In the genomic region with DNA sequence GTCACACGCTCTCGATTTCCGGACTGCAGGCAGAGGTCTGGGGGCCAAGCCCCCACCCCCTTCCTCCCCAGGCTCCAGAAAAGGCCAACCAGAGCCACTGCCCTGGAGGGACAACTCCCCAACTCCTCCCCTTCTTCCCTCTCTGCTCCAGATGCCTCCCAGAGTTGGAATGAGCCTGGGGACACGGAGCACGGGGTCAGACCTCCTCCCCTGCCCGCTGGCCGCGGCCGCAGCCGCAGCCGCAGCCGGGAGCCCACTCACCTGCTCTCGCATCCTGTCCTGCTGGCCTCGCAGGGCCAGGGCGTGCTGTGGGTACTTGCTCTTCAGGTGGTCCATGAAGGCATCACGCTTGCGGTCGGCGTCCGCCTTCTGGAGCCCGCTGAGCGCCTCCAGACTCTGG, we compare ENCODE assay signal across 17 cellular contexts. TPM values are rescaled to one million over a fixed set of nuclear protein-coding genes. Genes with fewer than 3 reads are reported as not detected.
A peak's percentile ranks its signal among the peaks of the same experiment; 100 is the strongest.
DNase-seq lines count a peak whose midpoint lies in the region; ATAC-seq, FAIRE-seq and TF ChIP-seq lines count a peak whose summit lies in the region.
"Had no signal": no experiment of that assay in that cellular context is flagged by ENCODE, and none has a peak within 500 bp of the region (broad histone marks: within the 10 kb centered on the region; RNA-seq: fewer than 3 reads in every experiment).

No MANE protein-coding gene starts in this region.

- in situ Hi-C loops in mammary epithelial cell (cut with MboI; ENCODE audit: low sequenced_read_pairs in 2 of 2): no loop called here

- no peak overlapping the region for H2BK20ac ChIP-seq in H1 (ENCODE audit: low read length)

- no peak for ATAC-seq in thoracic aorta (ENCODE audit: insufficient number of reproducible peaks, low FRiP score, low read depth)
- ATAC-seq: Panc1, psoas muscle had no signal

- WGBS in mammary epithelial cell (ENCODE audit: low coverage, missing lambda C conversion rate): 39% methylated on average over 9 of the region's 22 CpGs
- WGBS in H1 (ENCODE audit: extremely low coverage in 1 of 2, insufficient coverage in 1 of 2, insufficient read length in 1 of 2, insufficient replicate concordance in 2 of 2, low coverage in 1 of 2, low lambda C conversion rate in 2 of 2, missing lambda C conversion rate in 1 of 2), 2 experiments: 4% methylated on average over 17 of the region's 22 CpGs; no CpG with 5 or more reads in 1 of the 2 experiments
- WGBS in mesenchymal stem cell: 2% methylated on average over 18 of the region's 22 CpGs
- WGBS in adrenal gland, 4 donors: 15 to 27% (median 21%) methylated on average over 3 to 22 of the region's 22 CpGs

- no peak overlapping the region for H4K5ac ChIP-seq in H1 (ENCODE audit: insufficient read length, low read depth, low read length)

- H3K14ac ChIP-seq in H1 (ENCODE audit: insufficient read length) (no peak overlapping the region), mesenchymal stem cell (ENCODE audit: low read length in 2 of 2) (no peak overlapping the region)

- H4K91ac ChIP-seq in H1 (replicated peaks; ENCODE audit: insufficient read length, low read length) (no peak overlapping the region), mesenchymal stem cell (ENCODE audit: low read length) (no peak overlapping the region)

- H2BK15ac ChIP-seq in H1 (ENCODE audit: low read length) (no peak overlapping the region; the same call in 1 of the 2 replicates), mesenchymal stem cell (ENCODE audit: low read depth, poor library complexity, severe bottlenecking) (no peak overlapping the region)

- H2BK5ac ChIP-seq in H1 (ENCODE audit: low read depth, low read length): no peak overlapping the region
- H2BK5ac ChIP-seq in mesenchymal stem cell (ENCODE audit: low read depth, low read length, poor library complexity, severe bottlenecking): no peak overlapping the region

- H2AFZ ChIP-seq in mammary epithelial cell (ENCODE audit: low read depth, low read length): no peak overlapping the region
- H2AFZ ChIP-seq in H1 (ENCODE audit: low read length): no peak overlapping the region
- no peak overlapping the region for H2AFZ ChIP-seq in mesenchymal stem cell (ENCODE audit: low read depth, low read length)

- no peak overlapping the region for H3K9ac ChIP-seq in mammary epithelial cell (ENCODE audit: insufficient read depth, low read length)
- H3K9ac ChIP-seq in H1 (replicated peaks in 1 of 4; ENCODE audit: extremely low read depth in 1 of 4, low read depth in 3 of 4, low read length in 3 of 4): no peak overlapping the region
- no peak overlapping the region for H3K9ac ChIP-seq in mesenchymal stem cell (ENCODE audit: low read length)

- H3K27ac ChIP-seq in breast epithelium (no peak overlapping the region), mammary epithelial cell (ENCODE audit: insufficient read depth, low read depth, low read length) (no peak overlapping the region), H1 (ENCODE audit: low read depth, low read length) (no peak overlapping the region), mesenchymal stem cell (ENCODE audit: low read length, poor library complexity, severe bottlenecking) (no peak overlapping the region), thoracic aorta (no peak overlapping the region), adrenal gland (no peak overlapping the region)
- H3K27ac ChIP-seq: psoas muscle had no signal

- H4K20me1 ChIP-seq in mammary epithelial cell (ENCODE audit: insufficient read depth, low read length) (no peaks in the 10 kb centered on the region), H1 (replicated peaks in 1 of 2; ENCODE audit: control insufficient read depth in 1 of 2, insufficient read depth in 2 of 2, low read length in 2 of 2) (peaks cover 9 to 22% of the 10 kb centered on the region in 2 experiments)

- FAIRE-seq in H1 (lab: Jason Lieb, UNC): no peak

- no peaks in the 10 kb centered on the region for H3K79me1 ChIP-seq in H1 (ENCODE audit: low read depth, low read length)
- H3K79me1 ChIP-seq in mesenchymal stem cell (replicated peaks; ENCODE audit: low read length, poor library complexity, severe bottlenecking): no peaks in the 10 kb centered on the region

- no peak overlapping the region for H2AK5ac ChIP-seq in H1 (ENCODE audit: low read depth, low read length)
- no peak overlapping the region for H2AK5ac ChIP-seq in mesenchymal stem cell (ENCODE audit: low read length, severe bottlenecking)

- H3K18ac ChIP-seq in H1 (ENCODE audit: extremely low read depth, low read length) (peak overlapping the region; percentile 93), mesenchymal stem cell (ENCODE audit: low read depth in 1 of 2, low read length in 2 of 2) (no peak overlapping the region)

- H3K9me3 ChIP-seq in breast epithelium (no peaks in the 10 kb centered on the region), mammary epithelial cell (replicated peaks; ENCODE audit: insufficient read depth, low read length) (no peaks in the 10 kb centered on the region), H1 (ENCODE audit: insufficient read depth in 2 of 2, low read depth in 1 of 2, low read length in 1 of 2) (no peaks in the 10 kb centered on the region), mesenchymal stem cell (ENCODE audit: control insufficient read depth, low read length) (no peaks in the 10 kb centered on the region), thoracic aorta (no peaks in the 10 kb centered on the region), adrenal gland (replicated peaks in 1 of 3) (no peaks in the 10 kb centered on the region)
- H3K9me3 ChIP-seq: psoas muscle had no signal

- H2BK12ac ChIP-seq in H1 (ENCODE audit: low read depth, low read length): no peak overlapping the region; the same call in 1 of the 2 replicates
- no peak overlapping the region for H2BK12ac ChIP-seq in mesenchymal stem cell (ENCODE audit: low read length in 2 of 2)

- intact Hi-C loops in breast epithelium (cut with DNase I; ENCODE audit: low total_unique reads) (no loop called here), mammary epithelial cell (cut with micrococcal nuclease) (no loop called here), adrenal gland (cut with DNase I) (loop anchor here in 1 of 2 donors (10.0 kb wide), 1 partner anchor 87 kb away; no protein-coding TSS in a partner anchor)

- no peaks in the 10 kb centered on the region for H3K79me2 ChIP-seq in mammary epithelial cell (ENCODE audit: insufficient read depth, low read length)
- no peaks in the 10 kb centered on the region for H3K79me2 ChIP-seq in H1 (ENCODE audit: control insufficient read depth in 1 of 2, insufficient read depth in 2 of 2, low read length in 2 of 2)

- dilution Hi-C loops in mammary epithelial cell (cut with HindIII; ENCODE audit: low sequenced_read_pairs): no loop called here

- H3K23ac ChIP-seq in H1 (ENCODE audit: insufficient read length): no peak overlapping the region
- no peak overlapping the region for H3K23ac ChIP-seq in mesenchymal stem cell (ENCODE audit: low read length in 2 of 2)

- H3K4me1 ChIP-seq in breast epithelium: peaks cover 4 to 10% of the 10 kb centered on the region in 2 donors
- peaks cover 38% of the 10 kb centered on the region for H3K4me1 ChIP-seq in mammary epithelial cell (ENCODE audit: insufficient read depth, low read length)
- peaks cover 7 to 27% (median 13%) of the 10 kb centered on the region in 4 experiments for H3K4me1 ChIP-seq in H1 (replicated peaks in 1 of 4; ENCODE audit: control insufficient read depth in 3 of 4, insufficient read depth in 4 of 4, low read length in 3 of 4)
- peaks cover 16% of the 10 kb centered on the region for H3K4me1 ChIP-seq in mesenchymal stem cell (ENCODE audit: control insufficient read depth, insufficient read depth, low read depth, low read length)
- peaks cover 11 to 29% of the 10 kb centered on the region in 2 donors for H3K4me1 ChIP-seq in thoracic aorta (ENCODE audit: control insufficient read depth in 1 of 2, low read depth in 2 of 2)
- peaks cover 4 to 11% of the 10 kb centered on the region in 2 donors for H3K4me1 ChIP-seq in adrenal gland (replicated peaks in 1 of 2)

- H3K27me3 ChIP-seq in breast epithelium (peaks cover 3 to 20% of the 10 kb centered on the region in 2 donors), mammary epithelial cell (ENCODE audit: insufficient read depth, low read length) (peaks cover 2% of the 10 kb centered on the region), H1 (replicated peaks in 1 of 4; ENCODE audit: control insufficient read depth in 3 of 4, extremely low read depth in 1 of 4, insufficient read depth in 3 of 4, low read length in 3 of 4) (peaks cover 51 to 79% (median 72%) of the 10 kb centered on the region in 4 experiments), mesenchymal stem cell (ENCODE audit: control insufficient read depth in 1 of 2, insufficient read depth in 1 of 2, low read length in 2 of 2) (peaks cover 94% of the 10 kb centered on the region in 2 experiments), thoracic aorta (replicated peaks; ENCODE audit: insufficient read depth) (peaks cover 5% of the 10 kb centered on the region), adrenal gland (peaks cover 50% of the 10 kb centered on the region)

- TF ChIP-seq CTCF in breast epithelium (IDR thresholded peaks at IDR 0.05) (no peak), mammary epithelial cell (conservative IDR thresholded peaks at IDR 0.05 in 1 of 2, IDR thresholded peaks at IDR 0.05 in 1 of 2; ENCODE audit: extremely low read depth in 1 of 2, insufficient read depth in 1 of 2, low read depth in 1 of 2, low read length in 2 of 2) (no peak), H1 (IDR thresholded peaks at IDR 0.05; ENCODE audit: control extremely low read depth in 1 of 3, insufficient read depth in 1 of 3, low read depth in 1 of 3, low read length in 3 of 3) (no peak), thoracic aorta (IDR thresholded peaks at IDR 0.05) (no peak), adrenal gland (IDR thresholded peaks at IDR 0.05) (no peak)

- no TSS peak for BruUV-seq in mammary epithelial cell (replicated peaks; lab: Mats Ljungman, UMichigan)

- H2BK120ac ChIP-seq in H1 (replicated peaks; ENCODE audit: low read depth, low read length) (no peak overlapping the region), mesenchymal stem cell (ENCODE audit: low read depth, low read length) (no peak overlapping the region)

- peak overlapping the region; percentile 4; the same call in 1 of the 2 replicates for H4K8ac ChIP-seq in H1 (ENCODE audit: extremely low read depth, insufficient read depth, low read length)
- no peak overlapping the region for H4K8ac ChIP-seq in mesenchymal stem cell (ENCODE audit: low read length)

- DNase-seq in breast epithelium (ENCODE audit: low spot score in 2 of 2): no peak
- no peak for DNase-seq in mammary epithelial cell
- no peak for DNase-seq in H1 (ENCODE audit: low read depth in 1 of 2, low spot score in 2 of 2)
- DNase-seq in mesenchymal stem cell: peak; percentile 6
- no peak for DNase-seq in thoracic aorta (ENCODE audit: low spot score)
- DNase-seq in cerebellar nuclear complex (lab: John Stamatoyannopoulos, UW): no peak
- DNase-seq in adrenal gland: no peak
- no peak for DNase-seq in middle frontal gyrus (ENCODE audit: extremely low spot score, low spot score)
- DNase-seq: 8988T; activated CD4-positive, alpha-beta T cell treated with anti-CD3 and anti-CD28 coated beads, Interleukin-2, amount 10 ng/mL, durations not matched to agents 7 days and 5 days; Calu3; head of caudate nucleus; KBM-7; NCI-H1436; psoas muscle had no signal

- POLR2A ChIA-PET in H1 (lab: Charles Lee; ENCODE audit: partially characterized antibody): interaction anchor here (1.0 to 1.7 kb wide), 3 partner anchors 15 to 69 kb away, joined by 3 to 10 read pairs (median 4); no protein-coding TSS in a partner anchor

- CTCF ChIA-PET in mammary epithelial cell (lab: Charles Lee; ENCODE audit: low non-redundant PET): no interaction called here
- CTCF ChIA-PET in H1 (lab: Charles Lee; ENCODE audit: partially characterized antibody): interaction anchor here (1.6 to 21.9 kb wide), 8 partner anchors 9 to 90 kb away, joined by 3 to 403 read pairs (median 48); a partner anchor contains a TSS

- TF ChIP-seq RAD21 in H1 (IDR thresholded peaks at IDR 0.05 in 1 of 2, conservative IDR thresholded peaks at IDR 0.05 in 1 of 2; ENCODE audit: low read depth in 2 of 2, low read length in 2 of 2): no peak

- peak overlapping the region; percentile 7 to 53 (median 16) for H3K4me3 ChIP-seq in breast epithelium
- no peak overlapping the region for H3K4me3 ChIP-seq in mammary epithelial cell (replicated peaks in 1 of 3; ENCODE audit: insufficient read depth in 1 of 3, low read depth in 2 of 3, low read length in 3 of 3)
- H3K4me3 ChIP-seq in H1 (ENCODE audit: extremely low read depth in 1 of 4, insufficient read depth in 2 of 4, low read depth in 3 of 4, low read length in 4 of 4): peak overlapping the region; percentile 14 to 58 (median 41)
- H3K4me3 ChIP-seq in mesenchymal stem cell (ENCODE audit: insufficient read depth in 1 of 2, low read depth in 1 of 2, low read length in 2 of 2): no peak overlapping the region
- peak overlapping the region; percentile 50 for H3K4me3 ChIP-seq in thoracic aorta
- H3K4me3 ChIP-seq in adrenal gland: no peak overlapping the region
- H3K4me3 ChIP-seq: psoas muscle had no signal

- no peak for TF ChIP-seq POLR2A in breast epithelium (IDR thresholded peaks at IDR 0.05)
- TF ChIP-seq POLR2A in H1 (IDR thresholded peaks at IDR 0.05; ENCODE audit: control extremely low read depth in 1 of 2, low read depth in 2 of 2, low read length in 2 of 2): no peak
- TF ChIP-seq POLR2A in adrenal gland (IDR thresholded peaks at IDR 0.05): no peak

- H3K4me2 ChIP-seq in mammary epithelial cell (ENCODE audit: insufficient read depth, low read depth, low read length) (no peak overlapping the region), H1 (ENCODE audit: insufficient read depth in 1 of 2, low read depth in 2 of 2, low read length in 2 of 2) (peak overlapping the region; percentile 71 to 86), mesenchymal stem cell (ENCODE audit: low read length, poor library complexity, severe bottlenecking) (no peak overlapping the region)

- no peak for TF ChIP-seq EP300 in H1 (IDR thresholded peaks at IDR 0.05; ENCODE audit: borderline replicate concordance in 1 of 2, low read depth in 2 of 2, low read length in 2 of 2)

- H3K56ac ChIP-seq in H1 (replicated peaks; ENCODE audit: insufficient read length, low read depth, low read length): no peak overlapping the region

- H3K4ac ChIP-seq in H1 (replicated peaks; ENCODE audit: insufficient read length, low read depth, low read length) (no peak overlapping the region), mesenchymal stem cell (ENCODE audit: low read depth in 1 of 2, low read length in 2 of 2) (no peak overlapping the region)

- H3K36me3 ChIP-seq in breast epithelium (no peaks in the 10 kb centered on the region), mammary epithelial cell (ENCODE audit: insufficient read depth, low read length) (no peaks in the 10 kb centered on the region), H1 (ENCODE audit: control insufficient read depth in 2 of 4, insufficient read depth in 4 of 4, low read length in 3 of 4) (no peaks in the 10 kb centered on the region), mesenchymal stem cell (ENCODE audit: control insufficient read depth in 1 of 2, insufficient read depth in 2 of 2, low read depth in 1 of 2, low read length in 2 of 2) (no peaks in the 10 kb centered on the region), thoracic aorta (no peaks in the 10 kb centered on the region), adrenal gland (replicated peaks in 1 of 2) (no peaks in the 10 kb centered on the region)

- peaks cover 6% of the 10 kb centered on the region; the same call in 1 of the 2 replicates for H3K23me2 ChIP-seq in H1 (ENCODE audit: low read depth, low read length)

RNA-seq across cellular contexts. Expression of a gene that starts 27.5 kb away (rescaled TPM):
- total RNA-seq in breast epithelium (10 to 100 TPM in 1 of 3 donors, 1 to 10 TPM in 2; 4.2 to 10.8 (median 8.8) TPM), mammary epithelial cell (1 to 10 TPM in 1 of 2 donors, under 1 TPM in 1; 0.17 to 4.2 TPM), thoracic aorta (not detected), adrenal gland (1 to 10 TPM in 3 of 8 donors, under 1 TPM in 3, not detected in 2; 0.48 to 7.2 (median 1.6) TPM)
- polyA plus RNA-seq in mammary epithelial cell (0.71 TPM), H1 (2011; rRNA removed) (2.8 and 4.2 TPM in 2 replicates), adrenal gland (10 to 100 TPM in 1 of 3 donors, 1 to 10 TPM in 2; 1.0 to 33.1 (median 4.7) TPM)
- 0.78 TPM for polyA minus RNA-seq in mammary epithelial cell
- 3.8 and 4.1 TPM in 2 replicates for total RNA-seq in H1 (2021; fragmentation: NEBNext Ultra II Directional; extraction: Animal tissue kit (Norgen Biotek cat#: 25700))
- polyA plus RNA-seq in H1 (2011; cell fraction: cytosol; rRNA removed): 2.3 TPM
- 14.3 TPM for polyA plus RNA-seq in H1 (2011; cell fraction: nucleus; rRNA removed)
- polyA plus RNA-seq in H1 (2012, experiment 1 of 2): 5.2 to 6.7 TPM (median 6.1 TPM) in 4 replicates
- polyA plus RNA-seq in H1 (2012, experiment 2 of 2): 2.0 TPM
- 1.7 TPM for polyA plus RNA-seq in H1 (2013, experiment 1 of 2)
- 1.3 TPM for polyA plus RNA-seq in H1 (2013, experiment 2 of 2)
- 2.0 and 3.7 TPM in 2 replicates for polyA minus RNA-seq in H1 (2011; rRNA and poly(A)+ RNA removed)
- polyA minus RNA-seq in H1 (2011; cell fraction: cytosol; rRNA and poly(A)+ RNA removed): 5.5 TPM
- 9.6 TPM for polyA minus RNA-seq in H1 (2011; cell fraction: nucleus; rRNA and poly(A)+ RNA removed)
- 0.04 TPM for polyA plus RNA-seq in mesenchymal stem cell (2013, experiment 1 of 2)
- polyA plus RNA-seq in mesenchymal stem cell (2013, experiment 2 of 2): not detected
- total RNA-seq: mononuclear cell had no signal

Comparison
In these comparisons a context has a peak if more than half of its experiments do, and no peak if none do; other contexts are left out.
1. H3K4me3 ChIP-seq: peak in breast epithelium (3 of 3), H1 (4 of 4) and thoracic aorta (single experiment); none in mammary epithelial cell (0 of 3), mesenchymal stem cell (0 of 2) and adrenal gland (0 of 4).
2. H3K4me2 ChIP-seq: peak in H1 (2 of 2); none in mammary epithelial cell (single experiment) and mesenchymal stem cell (single experiment).